18 cellular contexts compared by ENCODE assay signal in the genomic region with DNA sequence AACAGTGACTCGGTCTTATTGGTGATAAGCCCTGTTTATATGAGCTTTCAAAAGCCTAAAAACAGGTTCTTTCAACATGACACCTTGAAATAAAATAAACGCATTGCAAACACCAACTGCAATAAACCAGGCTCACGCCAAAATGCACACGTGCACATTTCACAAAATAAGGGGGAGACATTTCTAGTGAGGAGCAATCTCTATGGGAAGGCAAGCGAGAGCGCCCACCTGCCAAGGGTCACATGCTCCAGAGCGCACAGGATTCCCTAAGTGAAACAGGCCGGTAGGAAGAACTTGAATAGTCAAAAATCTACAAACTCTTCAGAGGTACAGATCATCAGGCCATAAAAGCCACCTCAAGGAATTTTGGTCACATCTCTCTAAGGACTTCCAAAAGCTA. TPM values are rescaled to one million over a fixed set of nuclear protein-coding genes. Genes with fewer than 3 reads are reported as not detected.
DNase-seq lines count a peak whose midpoint lies in the region; ATAC-seq and TF ChIP-seq lines count a peak whose summit lies in the region.
"Had no signal": no experiment of that assay in that cellular context is flagged by ENCODE, and none has a peak within 500 bp of the region (broad histone marks: within the 10 kb centered on the region; RNA-seq: fewer than 3 reads in every experiment).

No MANE protein-coding gene starts in this region.

- H3K36me3 ChIP-seq in DOHH2 (ENCODE audit: control insufficient read depth, low read length): no peaks in the 10 kb centered on the region
- H3K36me3 ChIP-seq in lung (ENCODE audit: control insufficient read depth in 2 of 2, insufficient read depth in 2 of 2, low read length in 2 of 2): no peaks in the 10 kb centered on the region
- no peaks in the 10 kb centered on the region for H3K36me3 ChIP-seq in stomach
- H3K36me3 ChIP-seq: brain microvascular endothelial cell had no signal

- TF ChIP-seq CTCF in DOHH2 (IDR thresholded peaks at IDR 0.05; ENCODE audit: low read depth, low read length, poor library complexity, severe bottlenecking) (no peak), coronary artery (IDR thresholded peaks at IDR 0.05) (no peak), lung (IDR thresholded peaks at IDR 0.05; ENCODE audit: control extremely low read depth, extremely low read depth) (no peak), stomach (IDR thresholded peaks at IDR 0.05) (no peak)

- H3K4me1 ChIP-seq in DOHH2 (ENCODE audit: control insufficient read depth, low read length): peaks cover 39% of the 10 kb centered on the region
- no peaks in the 10 kb centered on the region for H3K4me1 ChIP-seq in lung (ENCODE audit: control insufficient read depth in 2 of 2, insufficient read depth in 2 of 2, low read length in 2 of 2)
- peaks cover 9 to 55% (median 19%) of the 10 kb centered on the region in 4 donors for H3K4me1 ChIP-seq in stomach

- H3K9me3 ChIP-seq in DOHH2 (ENCODE audit: control insufficient read depth, insufficient read depth, low read length) (no peaks in the 10 kb centered on the region), lung (ENCODE audit: control insufficient read depth in 2 of 2, insufficient read depth in 1 of 2, low read length in 1 of 2) (no peaks in the 10 kb centered on the region), stomach (no peaks in the 10 kb centered on the region)
- H3K9me3 ChIP-seq: SK-N-SH had no signal

- no peaks in the 10 kb centered on the region for H4K20me1 ChIP-seq in DOHH2 (ENCODE audit: control insufficient read depth, insufficient read depth, low read depth, low read length)

- 0 out of 2 replicates have a peak overlapping the region, but pooled peaks have one; percentile 14 for H3K4me2 ChIP-seq in DOHH2 (ENCODE audit: low read length)
- H3K4me2 ChIP-seq: SK-N-SH had no signal

- no peak for TF ChIP-seq EP300 in stomach (IDR thresholded peaks at IDR 0.05)

- H3K79me2 ChIP-seq in DOHH2 (ENCODE audit: control insufficient read depth, low read length): no peaks in the 10 kb centered on the region

- ATAC-seq in lung (ENCODE audit: insufficient read depth, low FRiP score): no peak
- ATAC-seq in GM18873 (IDR thresholded peaks at IDR 0.05; ENCODE audit: low FRiP score, unreplicated experiment): no peak
- ATAC-seq: natural killer cell treated with Interleukin-12 subunit alpha and Interleukin-12 subunit beta and Interleukin-15 and Interleukin-18, amount 100 ng/mL, for 72 hours had no signal

- no peak for TF ChIP-seq POLR2A in stomach (IDR thresholded peaks at IDR 0.05)

- DNase-seq in coronary artery (ENCODE audit: low spot score) (no peak), lung (ENCODE audit: low spot score) (no peak), stomach (no peak), NCI-H1105 treated with DMSO at 0.1 percent for 48 hours (lab: John Stamatoyannopoulos, UW) (no peak), midbrain (lab: John Stamatoyannopoulos, UW) (no peak)
- DNase-seq in activated CD4-positive, alpha-beta T cell treated with anti-CD3 and anti-CD28 coated beads, Interleukin-2, amount 50 U/mL, for 1 hour: no peak
- DNase-seq: activated gamma-delta T cell treated with Interleukin-2 at 50 U/mL for 16 hours; DMS 273 treated with DMSO at 0.1 percent for 48 hours; effector CD8-positive, alpha-beta T cell; H7; NCI-H1048; SK-N-SH; stimulated activated naive CD4-positive, alpha-beta T cell had no signal

- H3K27ac ChIP-seq in DOHH2 (ENCODE audit: low read depth, low read length) (no peak overlapping the region), coronary artery (peak overlapping the region in 1 of 2 donors; percentile 61), lung (ENCODE audit: low read depth in 1 of 2, low read length in 1 of 2) (no peak overlapping the region), stomach (peak overlapping the region in 3 of 5 donors; percentile 76 to 86 (median 81))
- H3K27ac ChIP-seq: brain microvascular endothelial cell had no signal

- no peaks in the 10 kb centered on the region for H3K9me2 ChIP-seq in DOHH2 (replicated peaks; ENCODE audit: control insufficient read depth, low read length)
- H3K9me2 ChIP-seq: SK-N-SH had no signal

- peaks cover 17% of the 10 kb centered on the region for H3K27me3 ChIP-seq in DOHH2 (ENCODE audit: control insufficient read depth, low read length)
- H3K27me3 ChIP-seq in lung (ENCODE audit: control insufficient read depth, insufficient read depth): no peaks in the 10 kb centered on the region
- peaks cover 0 to 24% (median 0%) of the 10 kb centered on the region in 3 donors for H3K27me3 ChIP-seq in stomach
- H3K27me3 ChIP-seq: brain microvascular endothelial cell had no signal

- intact Hi-C loops in stomach (cut with DNase I; ENCODE audit: low total_unique reads): no loop called here

- 60 to 78% methylated on average over 8 of the region's 8 CpGs for WGBS in lung, 2 donors
- 71 to 87% (median 82%) methylated on average over 8 of the region's 8 CpGs for WGBS in stomach, 5 donors

- H3F3A ChIP-seq in DOHH2 (ENCODE audit: control insufficient read depth, insufficient read depth): no peaks in the 10 kb centered on the region

- H3K4me3 ChIP-seq in DOHH2 (ENCODE audit: low read length) (no peak overlapping the region), coronary artery (peak overlapping the region; percentile 95), lung (peak overlapping the region; percentile 36), stomach (peak overlapping the region; percentile 67 to 77 (median 72))

RNA-seq across cellular contexts. Expression of a gene that starts 1.9 kb away (rescaled TPM):
- total RNA-seq in lung (10 to 100 TPM; 41.3 to 45.7 TPM), stomach (10 to 100 TPM; 11.2 to 51.2 (median 32.7) TPM)
- polyA plus RNA-seq in lung (10 to 100 TPM; 17.0 to 18.7 TPM), stomach (10 to 100 TPM; 10.2 to 41.1 (median 38.0) TPM)
- total RNA-seq: natural killer cell treated with Interleukin-12 subunit alpha and Interleukin-12 subunit beta and Interleukin-15 and Interleukin-18, amount 100 ng/mL, for 72 hours had no signal
- polyA plus RNA-seq: IgD-negative memory B cell had no signal

Comparison
In these comparisons a context has a peak if more than half of its experiments do, and no peak if none do; other contexts are left out.
1. H3K27ac ChIP-seq: peak in stomach (3 of 5); none in DOHH2 (single experiment) and lung (0 of 2).